ENCODE assay signal across 13 cellular contexts in the genomic region with DNA sequence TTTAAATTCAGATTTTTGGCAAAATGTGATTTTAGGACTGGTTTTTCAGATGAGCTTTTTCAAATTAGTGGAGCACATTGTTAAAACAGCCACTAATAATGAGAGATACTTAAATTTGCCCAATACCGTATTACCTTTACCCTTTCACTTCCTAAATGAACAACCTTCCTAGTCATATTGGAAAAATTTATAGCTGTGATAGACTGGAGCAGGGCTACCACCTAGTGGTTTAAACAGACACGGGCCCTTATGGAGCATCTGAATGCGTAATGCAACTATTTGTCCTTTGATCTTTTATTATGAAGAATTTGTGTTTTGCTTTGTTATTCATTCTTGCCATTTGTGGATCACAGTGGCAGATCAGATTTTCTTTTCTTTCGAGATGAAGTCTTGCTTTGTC.
DNase-seq lines count a peak whose midpoint lies in the region; ATAC-seq, FAIRE-seq and TF ChIP-seq lines count a peak whose summit lies in the region.
"Had no signal": no experiment of that assay in that cellular context is flagged by ENCODE, and none has a peak within 500 bp of the region (broad histone marks: within the 10 kb centered on the region; RNA-seq: fewer than 3 reads in every experiment).

No MANE protein-coding gene starts in this region.

- H3K9ac ChIP-seq in Loucy (ENCODE audit: low read depth, low read length, poor library complexity, severe bottlenecking) (no peak overlapping the region), GM12878 (ENCODE audit: control insufficient read depth, insufficient read depth, low read length) (no peak overlapping the region)
- H3K9ac ChIP-seq: BLaER1 had no signal

- TF ChIP-seq RAD21 in GM12878 (IDR thresholded peaks at IDR 0.05; ENCODE audit: insufficient read depth, low read depth, low read length): peak; percentile 39; the same call in 1 of the 2 replicates

- H3K27me3 Mint-ChIP-seq in MCF 10A (ENCODE audit: insufficient read depth, unreplicated experiment): no peaks in the 10 kb centered on the region
- H3K27me3 Mint-ChIP-seq: effector memory CD8-positive, alpha-beta T cell had no signal

- in situ Hi-C loops in GM12878 (cut with MboI): no loop called here

- H3F3A ChIP-seq in Loucy (ENCODE audit: low read depth): no peaks in the 10 kb centered on the region

- POLR2A ChIA-PET in MCF 10A (lab: Yijun Ruan, JAX): interaction anchor here (1.1 to 1.9 kb wide), 2 partner anchors 71 to 73 kb away, joined by 4 to 6 read pairs; a partner anchor contains a TSS
- POLR2A ChIA-PET in GM12878 (lab: Charles Lee): no interaction called here

- 66% methylated on average over 4 of the region's 4 CpGs for WGBS in GM12878 (ENCODE audit: insufficient coverage, insufficient replicate concordance, low lambda C conversion rate, missing lambda C conversion rate)
- 83 to 85% (median 85%) methylated on average over 4 of the region's 4 CpGs for WGBS in psoas muscle, 3 donors

- H3K27ac Mint-ChIP-seq in MCF 10A (ENCODE audit: low read depth, unreplicated experiment): no peak overlapping the region
- H3K27ac Mint-ChIP-seq: effector memory CD8-positive, alpha-beta T cell had no signal

- CTCF ChIA-PET in MCF 10A (lab: Yijun Ruan, JAX): no interaction called here
- CTCF ChIA-PET in GM12878 (lab: Yijun Ruan, JAX): interaction anchor here (0.7 to 1.4 kb wide), 5 partner anchors 27 to 716 kb away, joined by 3 read pairs; no protein-coding TSS in a partner anchor

- TF ChIP-seq CTCF in MCF 10A (IDR thresholded peaks at IDR 0.05; ENCODE audit: unreplicated experiment) (no peak), breast epithelium (IDR thresholded peaks at IDR 0.05) (no peak), Loucy (conservative IDR thresholded peaks at IDR 0.05; ENCODE audit: low read length) (0 out of 2 replicates have a peak, but pooled peaks have one; percentile 21), GM12878 (IDR thresholded peaks at IDR 0.05 in 2 of 3, conservative IDR thresholded peaks at IDR 0.05 in 1 of 3; ENCODE audit: control insufficient read depth in 2 of 3, extremely low read depth in 1 of 3, insufficient read depth in 1 of 3, low read depth in 3 of 3, low read length in 3 of 3) (peak in 2 of 3 experiments; percentile 13 to 27; a peak in 1 of 6 replicates), psoas muscle (IDR thresholded peaks at IDR 0.05) (peak; percentile 37), omental fat pad (IDR thresholded peaks at IDR 0.05) (no peak)

- BruUV-seq in MCF 10A (replicated peaks; lab: Mats Ljungman, UMichigan) (no TSS peak), GM12878 (replicated peaks; lab: Mats Ljungman, UMichigan) (no TSS peak)

- H3K4me3 ChIP-seq in breast epithelium (no peak overlapping the region), Loucy (ENCODE audit: low read length, poor library complexity, severe bottlenecking) (no peak overlapping the region), GM12878 (no peak overlapping the region), psoas muscle (no peak overlapping the region)
- H3K4me3 ChIP-seq: BLaER1 had no signal

- H3K4me1 Mint-ChIP-seq in MCF 10A (ENCODE audit: insufficient read depth, unreplicated experiment): peaks cover 4% of the 10 kb centered on the region

- H3K9me3 Mint-ChIP-seq in MCF 10A (ENCODE audit: unreplicated experiment): no peaks in the 10 kb centered on the region
- H3K9me3 Mint-ChIP-seq: effector memory CD8-positive, alpha-beta T cell had no signal

- peaks cover 8 to 11% of the 10 kb centered on the region in 2 donors for H3K9me3 ChIP-seq in breast epithelium
- peaks cover 6% of the 10 kb centered on the region for H3K9me3 ChIP-seq in Loucy (ENCODE audit: insufficient read depth, low read depth, low read length)
- peaks cover 17% of the 10 kb centered on the region; the same call in 2 of the 3 replicates for H3K9me3 ChIP-seq in GM12878 (replicated peaks; ENCODE audit: control insufficient read depth, insufficient read depth, low read length)
- peaks cover 13% of the 10 kb centered on the region for H3K9me3 ChIP-seq in psoas muscle

- H3K4me2 ChIP-seq in Loucy (ENCODE audit: low read depth, low read length, poor library complexity, severe bottlenecking) (no peak overlapping the region), GM12878 (ENCODE audit: control insufficient read depth, insufficient read depth) (no peak overlapping the region)
- H3K4me2 ChIP-seq: BLaER1 had no signal

- no peak for TF ChIP-seq EP300 in GM12878 (IDR thresholded peaks at IDR 0.05; ENCODE audit: borderline replicate concordance in 1 of 2, control insufficient read depth in 1 of 2, low read depth in 2 of 2, low read length in 2 of 2)

- FAIRE-seq in GM12878 (lab: Jason Lieb, UNC): no peak
- FAIRE-seq: RCC 7860 had no signal

- no peaks in the 10 kb centered on the region for H3K36me3 Mint-ChIP-seq in MCF 10A (ENCODE audit: insufficient read depth, unreplicated experiment)

- H3K4me1 ChIP-seq in breast epithelium: no peaks in the 10 kb centered on the region
- no peaks in the 10 kb centered on the region for H3K4me1 ChIP-seq in Loucy (ENCODE audit: insufficient read depth, low read length, poor library complexity, severe bottlenecking)
- H3K4me1 ChIP-seq in GM12878 (ENCODE audit: control insufficient read depth, insufficient read depth, low read length): no peaks in the 10 kb centered on the region
- peaks cover 30% of the 10 kb centered on the region for H3K4me1 ChIP-seq in psoas muscle
- H3K4me1 ChIP-seq: BLaER1 had no signal

- peak; percentile 67 for ATAC-seq in GM12878
- ATAC-seq in psoas muscle: peak in 3 of 4 donors; percentile 59 to 66 (median 61)
- ATAC-seq in omental fat pad (ENCODE audit: low FRiP score): no peak
- ATAC-seq: effector memory CD8-positive, alpha-beta T cell had no signal

- peak; percentile 7 for DNase-seq in MCF 10A (ENCODE audit: unreplicated experiment)
- DNase-seq in breast epithelium (ENCODE audit: low spot score in 2 of 2): no peak
- no peak for DNase-seq in GM12878 (ENCODE audit: low read depth, low spot score)
- no peak for DNase-seq in psoas muscle
- DNase-seq in omental fat pad (ENCODE audit: low spot score): no peak
- no peak for DNase-seq in COLO668 (lab: John Stamatoyannopoulos, UW; ENCODE audit: unreplicated experiment)
- no peak for DNase-seq in T1000 (lab: John Stamatoyannopoulos, UW)
- DNase-seq: activated CD4-positive, alpha-beta T cell treated with anti-CD3 and anti-CD28 coated beads for 1 hour; effector memory CD8-positive, alpha-beta T cell; NCI-H2107 had no signal

- no peak overlapping the region for H3K4me3 Mint-ChIP-seq in MCF 10A (ENCODE audit: unreplicated experiment)
- H3K4me3 Mint-ChIP-seq: effector memory CD8-positive, alpha-beta T cell had no signal

- H3K9me2 ChIP-seq in Loucy (replicated peaks; ENCODE audit: low read depth, low read length): no peaks in the 10 kb centered on the region

- H4K20me1 ChIP-seq in Loucy (ENCODE audit: insufficient read depth, low read length, poor library complexity, severe bottlenecking) (peaks cover 23% of the 10 kb centered on the region), GM12878 (ENCODE audit: control insufficient read depth, insufficient read depth) (no peaks in the 10 kb centered on the region)

- H2AFZ ChIP-seq in Loucy (ENCODE audit: low read length) (no peak overlapping the region), GM12878 (ENCODE audit: control insufficient read depth, low read depth, low read length) (no peak overlapping the region)

- TF ChIP-seq POLR2A in breast epithelium (IDR thresholded peaks at IDR 0.05): no peak
- TF ChIP-seq POLR2A in GM12878 (IDR thresholded peaks at IDR 0.05; ENCODE audit: low read depth, low read length): no peak

- H3K79me2 ChIP-seq in Loucy (ENCODE audit: insufficient read depth, low read length) (peaks cover 98% of the 10 kb centered on the region), GM12878 (ENCODE audit: control insufficient read depth, insufficient read depth, low read length) (peaks cover 48% of the 10 kb centered on the region)

- SMC1A ChIA-PET in GM12878 (lab: Charles Lee; ENCODE audit: uncharacterized antibody, unreplicated experiment): interaction anchor here (1.0 to 1.7 kb wide), 7 partner anchors 15 to 988 kb away, joined by 3 to 7 read pairs (median 4); no protein-coding TSS in a partner anchor

- intact Hi-C loops in MCF 10A (cut with micrococcal nuclease) (no loop called here), breast epithelium (cut with DNase I; ENCODE audit: low total_unique reads) (no loop called here), GM12878 (cut with micrococcal nuclease; ENCODE audit: unreplicated experiment) (no loop called here), psoas muscle (cut with DNase I) (no loop called here)

- no peak overlapping the region for H3K27ac ChIP-seq in breast epithelium
- H3K27ac ChIP-seq in GM12878 (ENCODE audit: control insufficient read depth, insufficient read depth): no peak overlapping the region
- no peak overlapping the region for H3K27ac ChIP-seq in psoas muscle
- H3K27ac ChIP-seq: BLaER1 had no signal

- RAD21 ChIA-PET in GM12878 (lab: Charles Lee; ENCODE audit: unreplicated experiment): interaction anchor here (0.9 kb wide), 1 partner anchor 702 kb away, joined by 3 read pairs; no protein-coding TSS in a partner anchor

- H3K36me3 ChIP-seq in breast epithelium (no peaks in the 10 kb centered on the region), Loucy (ENCODE audit: insufficient read depth, low read length) (no peaks in the 10 kb centered on the region), GM12878 (ENCODE audit: control insufficient read depth in 2 of 2, insufficient read depth in 2 of 2, low read length in 1 of 2) (no peaks in the 10 kb centered on the region), psoas muscle (ENCODE audit: insufficient read depth in 1 of 2, low read depth in 1 of 2) (no peaks in the 10 kb centered on the region)

- H3K27me3 ChIP-seq in breast epithelium (no peaks in the 10 kb centered on the region), Loucy (ENCODE audit: insufficient read depth, low read length, poor library complexity, severe bottlenecking) (no peaks in the 10 kb centered on the region), GM12878 (replicated peaks in 1 of 2; ENCODE audit: control insufficient read depth in 2 of 2, insufficient read depth in 2 of 2, low read length in 1 of 2) (no peaks in the 10 kb centered on the region), psoas muscle (ENCODE audit: insufficient read depth in 3 of 3, low read length in 2 of 3) (no peaks in the 10 kb centered on the region)
- H3K27me3 ChIP-seq: BLaER1 had no signal

TF ChIP-seq in GM12878, 131 proteins besides CTCF, POLR2A, EP300 and RAD21 (continues in another document):
- TF ChIP-seq RCOR1 (conservative IDR thresholded peaks at IDR 0.05; ENCODE audit: low read depth, low read length): no peak
- TF ChIP-seq RUNX3 (IDR thresholded peaks at IDR 0.05; ENCODE audit: low read length): no peak

Comparison
In these comparisons a context has a peak if more than half of its experiments do, and no peak if none do; other contexts are left out.
1. CTCF ChIP-seq: peak in Loucy (single experiment), GM12878 (2 of 3) and psoas muscle (single experiment); none in MCF 10A (single experiment), breast epithelium (0 of 3) and omental fat pad (0 of 3).